Comparison of ENCODE assay signal across 1 cellular context in genomic region chr1:29325675-29326074, GRCh38.
TF ChIP-seq lines count a peak whose summit lies in the region.

No MANE protein-coding gene starts in this region.

TF ChIP-seq in K562, 482 proteins besides CTCF, POLR2A, EP300 and RAD21:
- TF ChIP-seq ZBTB9 (CRISPR knock-in tag; IDR thresholded peaks at IDR 0.05) (no peak), CTCFL (IDR thresholded peaks at IDR 0.05; ENCODE audit: borderline replicate concordance, insufficient read depth, low read depth, low read length, poor library complexity, severe bottlenecking) (no peak), ZC3H8 (IDR thresholded peaks at IDR 0.05) (no peak), ETV6 (IDR thresholded peaks at IDR 0.05; ENCODE audit: borderline replicate concordance in 1 of 2, low read depth in 2 of 2, low read length in 1 of 2) (no peak), ETV6 (CRISPR knock-in tag; IDR thresholded peaks at IDR 0.05; ENCODE audit: borderline replicate concordance) (no peak), ZFPM2 (CRISPR knock-in tag; IDR thresholded peaks at IDR 0.05) (no peak), TAF1 (IDR thresholded peaks at IDR 0.05; ENCODE audit: control insufficient read depth, extremely low read depth, insufficient read depth, low read length, severe bottlenecking) (no peak), NR1H2 (CRISPR knock-in tag; IDR thresholded peaks at IDR 0.05) (no peak), CREM (IDR thresholded peaks at IDR 0.05; ENCODE audit: low read depth) (no peak)
